1 cellular context compared by ENCODE assay signal in genomic region chr5:120361941-120362340, GRCh38.
TF ChIP-seq lines count a peak whose summit lies in the region.

No MANE protein-coding gene starts in this region.

TF ChIP-seq in H1, 55 proteins besides CTCF, POLR2A, EP300 and RAD21:
- TF ChIP-seq ASH2L (IDR thresholded peaks at IDR 0.05; ENCODE audit: low read length) (no peak), TBP (IDR thresholded peaks at IDR 0.05; ENCODE audit: low read depth, low read length) (no peak), HDAC6 (IDR thresholded peaks at IDR 0.05; ENCODE audit: low read depth, low read length) (no peak), MAFK (IDR thresholded peaks at IDR 0.05; ENCODE audit: low read depth, low read length) (no peak), ATF2 (IDR thresholded peaks at IDR 0.05; ENCODE audit: low read length) (no peak), SP2 (IDR thresholded peaks at IDR 0.05; ENCODE audit: low read length) (no peak), EGR1 (IDR thresholded peaks at IDR 0.05; ENCODE audit: borderline replicate concordance, low read depth, low read length) (no peak)
